1 cellular context compared by ENCODE assay signal in genomic region chr12:20627001-20627588, GRCh38.
TF ChIP-seq lines count a peak whose summit lies in the region.

No MANE protein-coding gene starts in this region.

TF ChIP-seq in GM23338, 12 proteins besides CTCF, POLR2A, EP300 and RAD21 (continued from another document):
- TF ChIP-seq, protein P1, sequence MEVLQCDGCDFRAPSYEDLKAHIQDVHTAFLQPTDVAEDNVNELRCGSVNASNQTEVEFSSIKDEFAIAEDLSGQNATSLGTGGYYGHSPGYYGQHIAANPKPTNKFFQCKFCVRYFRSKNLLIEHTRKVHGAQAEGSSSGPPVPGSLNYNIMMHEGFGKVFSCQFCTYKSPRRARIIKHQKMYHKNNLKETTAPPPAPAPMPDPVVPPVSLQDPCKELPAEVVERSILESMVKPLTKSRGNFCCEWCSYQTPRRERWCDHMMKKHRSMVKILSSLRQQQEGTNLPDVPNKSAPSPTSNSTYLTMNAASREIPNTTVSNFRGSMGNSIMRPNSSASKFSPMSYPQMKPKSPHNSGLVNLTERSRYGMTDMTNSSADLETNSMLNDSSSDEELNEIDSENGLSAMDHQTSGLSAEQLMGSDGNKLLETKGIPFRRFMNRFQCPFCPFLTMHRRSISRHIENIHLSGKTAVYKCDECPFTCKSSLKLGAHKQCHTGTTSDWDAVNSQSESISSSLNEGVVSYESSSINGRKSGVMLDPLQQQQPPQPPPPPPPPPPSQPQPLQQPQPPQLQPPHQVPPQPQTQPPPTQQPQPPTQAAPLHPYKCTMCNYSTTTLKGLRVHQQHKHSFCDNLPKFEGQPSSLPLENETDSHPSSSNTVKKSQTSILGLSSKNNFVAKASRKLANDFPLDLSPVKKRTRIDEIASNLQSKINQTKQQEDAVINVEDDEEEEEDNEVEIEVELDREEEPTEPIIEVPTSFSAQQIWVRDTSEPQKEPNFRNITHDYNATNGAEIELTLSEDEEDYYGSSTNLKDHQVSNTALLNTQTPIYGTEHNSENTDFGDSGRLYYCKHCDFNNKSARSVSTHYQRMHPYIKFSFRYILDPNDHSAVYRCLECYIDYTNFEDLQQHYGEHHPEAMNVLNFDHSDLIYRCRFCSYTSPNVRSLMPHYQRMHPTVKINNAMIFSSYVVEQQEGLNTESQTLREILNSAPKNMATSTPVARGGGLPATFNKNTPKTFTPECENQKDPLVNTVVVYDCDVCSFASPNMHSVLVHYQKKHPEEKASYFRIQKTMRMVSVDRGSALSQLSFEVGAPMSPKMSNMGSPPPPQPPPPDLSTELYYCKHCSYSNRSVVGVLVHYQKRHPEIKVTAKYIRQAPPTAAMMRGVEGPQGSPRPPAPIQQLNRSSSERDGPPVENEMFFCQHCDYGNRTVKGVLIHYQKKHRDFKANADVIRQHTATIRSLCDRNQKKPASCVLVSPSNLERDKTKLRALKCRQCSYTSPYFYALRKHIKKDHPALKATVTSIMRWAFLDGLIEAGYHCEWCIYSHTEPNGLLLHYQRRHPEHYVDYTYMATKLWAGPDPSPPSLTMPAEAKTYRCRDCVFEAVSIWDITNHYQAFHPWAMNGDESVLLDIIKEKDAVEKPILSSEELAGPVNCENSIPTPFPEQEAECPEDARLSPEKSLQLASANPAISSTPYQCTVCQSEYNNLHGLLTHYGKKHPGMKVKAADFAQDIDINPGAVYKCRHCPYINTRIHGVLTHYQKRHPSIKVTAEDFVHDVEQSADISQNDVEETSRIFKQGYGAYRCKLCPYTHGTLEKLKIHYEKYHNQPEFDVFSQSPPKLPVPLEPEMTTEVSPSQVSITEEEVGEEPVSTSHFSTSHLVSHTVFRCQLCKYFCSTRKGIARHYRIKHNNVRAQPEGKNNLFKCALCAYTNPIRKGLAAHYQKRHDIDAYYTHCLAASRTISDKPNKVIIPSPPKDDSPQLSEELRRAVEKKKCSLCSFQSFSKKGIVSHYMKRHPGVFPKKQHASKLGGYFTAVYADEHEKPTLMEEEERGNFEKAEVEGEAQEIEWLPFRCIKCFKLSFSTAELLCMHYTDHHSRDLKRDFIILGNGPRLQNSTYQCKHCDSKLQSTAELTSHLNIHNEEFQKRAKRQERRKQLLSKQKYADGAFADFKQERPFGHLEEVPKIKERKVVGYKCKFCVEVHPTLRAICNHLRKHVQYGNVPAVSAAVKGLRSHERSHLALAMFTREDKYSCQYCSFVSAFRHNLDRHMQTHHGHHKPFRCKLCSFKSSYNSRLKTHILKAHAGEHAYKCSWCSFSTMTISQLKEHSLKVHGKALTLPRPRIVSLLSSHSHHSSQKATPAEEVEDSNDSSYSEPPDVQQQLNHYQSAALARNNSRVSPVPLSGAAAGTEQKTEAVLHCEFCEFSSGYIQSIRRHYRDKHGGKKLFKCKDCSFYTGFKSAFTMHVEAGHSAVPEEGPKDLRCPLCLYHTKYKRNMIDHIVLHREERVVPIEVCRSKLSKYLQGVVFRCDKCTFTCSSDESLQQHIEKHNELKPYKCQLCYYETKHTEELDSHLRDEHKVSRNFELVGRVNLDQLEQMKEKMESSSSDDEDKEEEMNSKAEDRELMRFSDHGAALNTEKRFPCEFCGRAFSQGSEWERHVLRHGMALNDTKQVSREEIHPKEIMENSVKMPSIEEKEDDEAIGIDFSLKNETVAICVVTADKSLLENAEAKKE (CRISPR knock-in tag; IDR thresholded peaks at IDR 0.05): no peak
- TF ChIP-seq EZH2phosphoT487 (IDR thresholded peaks at IDR 0.05; ENCODE audit: unreplicated experiment): no peak
- no peak for TF ChIP-seq JUNB (IDR thresholded peaks at IDR 0.05; ENCODE audit: unreplicated experiment)
- no peak for TF ChIP-seq ZNF114 (CRISPR knock-in tag; IDR thresholded peaks at IDR 0.05)
